2 cellular contexts compared by ENCODE assay signal in genomic region chr7:155381852-155382801, GRCh38.
TF ChIP-seq lines count a peak whose summit lies in the region.

No MANE protein-coding gene starts in this region.

TF ChIP-seq in IMR-90, 13 proteins besides CTCF, POLR2A, EP300 and RAD21:
- no peak for TF ChIP-seq MAFK (IDR thresholded peaks at IDR 0.05; ENCODE audit: low read depth, low read length)
- TF ChIP-seq USF2 (IDR thresholded peaks at IDR 0.05; ENCODE audit: low read depth, low read length), result no peak
- no peak for TF ChIP-seq SMC3 (IDR thresholded peaks at IDR 0.05; ENCODE audit: low read depth, low read length)
- no peak for TF ChIP-seq BHLHE40 (IDR thresholded peaks at IDR 0.05; ENCODE audit: low read depth, low read length)
- TF ChIP-seq FOS (IDR thresholded peaks at IDR 0.05; ENCODE audit: low read depth, low read length), result no peak
- no peak for TF ChIP-seq CEBPB (IDR thresholded peaks at IDR 0.05; ENCODE audit: low read depth, low read length)
- no peak for TF ChIP-seq MXI1 (IDR thresholded peaks at IDR 0.05; ENCODE audit: borderline replicate concordance, low read depth, low read length)
- no peak for TF ChIP-seq RFX5 (IDR thresholded peaks at IDR 0.05; ENCODE audit: low read depth, low read length)
- no peak for TF ChIP-seq RCOR1 (IDR thresholded peaks at IDR 0.05; ENCODE audit: insufficient replicate concordance, low read length)
- no peak for TF ChIP-seq MAZ (IDR thresholded peaks at IDR 0.05; ENCODE audit: borderline replicate concordance, low read depth, low read length)
- TF ChIP-seq, protein P1, sequence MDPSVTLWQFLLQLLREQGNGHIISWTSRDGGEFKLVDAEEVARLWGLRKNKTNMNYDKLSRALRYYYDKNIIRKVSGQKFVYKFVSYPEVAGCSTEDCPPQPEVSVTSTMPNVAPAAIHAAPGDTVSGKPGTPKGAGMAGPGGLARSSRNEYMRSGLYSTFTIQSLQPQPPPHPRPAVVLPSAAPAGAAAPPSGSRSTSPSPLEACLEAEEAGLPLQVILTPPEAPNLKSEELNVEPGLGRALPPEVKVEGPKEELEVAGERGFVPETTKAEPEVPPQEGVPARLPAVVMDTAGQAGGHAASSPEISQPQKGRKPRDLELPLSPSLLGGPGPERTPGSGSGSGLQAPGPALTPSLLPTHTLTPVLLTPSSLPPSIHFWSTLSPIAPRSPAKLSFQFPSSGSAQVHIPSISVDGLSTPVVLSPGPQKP (IDR thresholded peaks at IDR 0.05; ENCODE audit: borderline replicate concordance, low read depth, low read length), result no peak
- no peak for TF ChIP-seq NFE2L2 (IDR thresholded peaks at IDR 0.05; ENCODE audit: low read depth, low read length)
- TF ChIP-seq CHD1 (IDR thresholded peaks at IDR 0.05; ENCODE audit: low read depth, low read length), result no peak

TF ChIP-seq in H1, 55 proteins besides CTCF, POLR2A, EP300 and RAD21:
- peak; percentile 91 for TF ChIP-seq EZH2 (IDR thresholded peaks at IDR 0.05; ENCODE audit: low read depth, low read length, severe bottlenecking)
- TF ChIP-seq TBP (IDR thresholded peaks at IDR 0.05; ENCODE audit: low read depth, low read length), result no peak
- TF ChIP-seq BACH1 (IDR thresholded peaks at IDR 0.05; ENCODE audit: low read length), result peak; percentile 34; the same call in 1 of the 2 replicates
- peak; percentile 90 for TF ChIP-seq RNF2 (IDR thresholded peaks at IDR 0.05; ENCODE audit: borderline replicate concordance, low read depth, low read length, missing control alignments, poor library complexity, severe bottlenecking)
- TF ChIP-seq SUZ12 (IDR thresholded peaks at IDR 0.05; ENCODE audit: low read length), result peak; percentile 66; the same call in 1 of the 2 replicates
- TF ChIP-seq ATF3 (IDR thresholded peaks at IDR 0.05; ENCODE audit: insufficient read depth, low read depth, low read length), result no peak
